In genomic region chr12:68113644-68114043, GRCh38 we compare ENCODE assay signal across 1 cellular context.
TF ChIP-seq lines count a peak whose summit lies in the region.

No MANE protein-coding gene starts in this region.

TF ChIP-seq in HepG2, 621 proteins besides CTCF, POLR2A, EP300 and RAD21 (continued from another document):
- no peak for TF ChIP-seq ZNF646 (CRISPR knock-in tag; IDR thresholded peaks at IDR 0.05)
- no peak for TF ChIP-seq ATF6 (CRISPR knock-in tag; conservative IDR thresholded peaks at IDR 0.05)
- no peak for TF ChIP-seq CHD4 (IDR thresholded peaks at IDR 0.05; ENCODE audit: borderline replicate concordance, low read length)
- TF ChIP-seq PCBP2 (optimal IDR thresholded peaks at IDR 0.05; ENCODE audit: low read depth, low read length, poor library complexity, severe bottlenecking): no peak
- TF ChIP-seq PAWR (CRISPR knock-in tag; IDR thresholded peaks at IDR 0.05; ENCODE audit: borderline replicate concordance): no peak
- no peak for TF ChIP-seq ZNF33A (CRISPR knock-in tag; IDR thresholded peaks at IDR 0.05; ENCODE audit: borderline replicate concordance)
- no peak for TF ChIP-seq ZNF512 (CRISPR knock-in tag; IDR thresholded peaks at IDR 0.05)
- no peak for TF ChIP-seq MLX (CRISPR knock-in tag; IDR thresholded peaks at IDR 0.05)
- TF ChIP-seq TFDP2 (CRISPR knock-in tag; IDR thresholded peaks at IDR 0.05): no peak
- TF ChIP-seq NFE2L1 (CRISPR knock-in tag; IDR thresholded peaks at IDR 0.05; ENCODE audit: borderline replicate concordance): no peak
- TF ChIP-seq RBM39 (IDR thresholded peaks at IDR 0.05; ENCODE audit: low read depth, low read length, poor library complexity, severe bottlenecking): no peak
- TF ChIP-seq KDM2A (CRISPR knock-in tag; IDR thresholded peaks at IDR 0.05; ENCODE audit: borderline replicate concordance, low read depth): no peak
